ENCODE assay signal across 1 cellular context in the genomic region with DNA sequence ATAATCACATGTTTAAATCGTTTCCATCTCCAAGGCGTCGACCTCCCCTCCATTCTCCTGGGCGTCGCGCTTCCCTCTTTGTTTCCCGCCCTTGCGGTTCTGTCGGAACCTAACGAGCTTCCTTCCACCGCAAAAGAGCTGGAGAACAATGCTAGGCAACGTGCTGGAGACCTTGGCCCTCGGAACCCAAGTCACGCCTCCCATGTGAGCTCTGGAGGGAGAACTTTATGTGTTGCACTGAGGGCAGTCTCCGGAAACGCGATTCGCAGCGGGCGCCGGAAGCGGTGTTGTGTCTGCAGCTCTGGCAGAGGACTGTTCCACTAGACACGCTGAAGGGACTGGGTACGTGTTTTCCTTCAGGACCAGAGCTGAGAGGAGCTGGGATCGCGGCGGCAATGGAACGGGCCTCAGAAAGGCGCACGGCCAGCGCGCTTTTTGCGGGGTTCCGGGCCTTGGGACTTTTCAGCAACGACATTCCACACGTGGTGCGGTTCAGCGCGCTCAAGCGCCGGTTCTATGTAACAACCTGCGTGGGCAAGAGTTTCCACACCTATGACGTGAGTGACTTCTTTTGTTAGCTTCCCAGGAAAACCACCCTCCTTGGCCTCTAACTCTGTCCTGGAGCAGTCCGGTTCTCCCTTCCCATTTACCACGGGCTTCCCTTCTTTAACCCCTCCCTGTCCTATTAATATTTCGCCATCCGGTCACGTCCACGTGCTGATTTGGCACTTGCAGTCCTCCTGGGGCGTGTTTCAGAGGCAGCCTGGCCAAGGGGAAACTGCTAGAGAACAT.
TF ChIP-seq lines count a peak whose summit lies in the region.

Gene WDR36, plus strand, starts transcription at position 287 of the 792 bp plus-strand sequence. Its CDS starts 109 bp downstream, at position 396.

TF ChIP-seq in K562, 482 proteins besides CTCF, POLR2A, EP300 and RAD21 (continued from another document and continues in another):
- TF ChIP-seq, protein P1, sequence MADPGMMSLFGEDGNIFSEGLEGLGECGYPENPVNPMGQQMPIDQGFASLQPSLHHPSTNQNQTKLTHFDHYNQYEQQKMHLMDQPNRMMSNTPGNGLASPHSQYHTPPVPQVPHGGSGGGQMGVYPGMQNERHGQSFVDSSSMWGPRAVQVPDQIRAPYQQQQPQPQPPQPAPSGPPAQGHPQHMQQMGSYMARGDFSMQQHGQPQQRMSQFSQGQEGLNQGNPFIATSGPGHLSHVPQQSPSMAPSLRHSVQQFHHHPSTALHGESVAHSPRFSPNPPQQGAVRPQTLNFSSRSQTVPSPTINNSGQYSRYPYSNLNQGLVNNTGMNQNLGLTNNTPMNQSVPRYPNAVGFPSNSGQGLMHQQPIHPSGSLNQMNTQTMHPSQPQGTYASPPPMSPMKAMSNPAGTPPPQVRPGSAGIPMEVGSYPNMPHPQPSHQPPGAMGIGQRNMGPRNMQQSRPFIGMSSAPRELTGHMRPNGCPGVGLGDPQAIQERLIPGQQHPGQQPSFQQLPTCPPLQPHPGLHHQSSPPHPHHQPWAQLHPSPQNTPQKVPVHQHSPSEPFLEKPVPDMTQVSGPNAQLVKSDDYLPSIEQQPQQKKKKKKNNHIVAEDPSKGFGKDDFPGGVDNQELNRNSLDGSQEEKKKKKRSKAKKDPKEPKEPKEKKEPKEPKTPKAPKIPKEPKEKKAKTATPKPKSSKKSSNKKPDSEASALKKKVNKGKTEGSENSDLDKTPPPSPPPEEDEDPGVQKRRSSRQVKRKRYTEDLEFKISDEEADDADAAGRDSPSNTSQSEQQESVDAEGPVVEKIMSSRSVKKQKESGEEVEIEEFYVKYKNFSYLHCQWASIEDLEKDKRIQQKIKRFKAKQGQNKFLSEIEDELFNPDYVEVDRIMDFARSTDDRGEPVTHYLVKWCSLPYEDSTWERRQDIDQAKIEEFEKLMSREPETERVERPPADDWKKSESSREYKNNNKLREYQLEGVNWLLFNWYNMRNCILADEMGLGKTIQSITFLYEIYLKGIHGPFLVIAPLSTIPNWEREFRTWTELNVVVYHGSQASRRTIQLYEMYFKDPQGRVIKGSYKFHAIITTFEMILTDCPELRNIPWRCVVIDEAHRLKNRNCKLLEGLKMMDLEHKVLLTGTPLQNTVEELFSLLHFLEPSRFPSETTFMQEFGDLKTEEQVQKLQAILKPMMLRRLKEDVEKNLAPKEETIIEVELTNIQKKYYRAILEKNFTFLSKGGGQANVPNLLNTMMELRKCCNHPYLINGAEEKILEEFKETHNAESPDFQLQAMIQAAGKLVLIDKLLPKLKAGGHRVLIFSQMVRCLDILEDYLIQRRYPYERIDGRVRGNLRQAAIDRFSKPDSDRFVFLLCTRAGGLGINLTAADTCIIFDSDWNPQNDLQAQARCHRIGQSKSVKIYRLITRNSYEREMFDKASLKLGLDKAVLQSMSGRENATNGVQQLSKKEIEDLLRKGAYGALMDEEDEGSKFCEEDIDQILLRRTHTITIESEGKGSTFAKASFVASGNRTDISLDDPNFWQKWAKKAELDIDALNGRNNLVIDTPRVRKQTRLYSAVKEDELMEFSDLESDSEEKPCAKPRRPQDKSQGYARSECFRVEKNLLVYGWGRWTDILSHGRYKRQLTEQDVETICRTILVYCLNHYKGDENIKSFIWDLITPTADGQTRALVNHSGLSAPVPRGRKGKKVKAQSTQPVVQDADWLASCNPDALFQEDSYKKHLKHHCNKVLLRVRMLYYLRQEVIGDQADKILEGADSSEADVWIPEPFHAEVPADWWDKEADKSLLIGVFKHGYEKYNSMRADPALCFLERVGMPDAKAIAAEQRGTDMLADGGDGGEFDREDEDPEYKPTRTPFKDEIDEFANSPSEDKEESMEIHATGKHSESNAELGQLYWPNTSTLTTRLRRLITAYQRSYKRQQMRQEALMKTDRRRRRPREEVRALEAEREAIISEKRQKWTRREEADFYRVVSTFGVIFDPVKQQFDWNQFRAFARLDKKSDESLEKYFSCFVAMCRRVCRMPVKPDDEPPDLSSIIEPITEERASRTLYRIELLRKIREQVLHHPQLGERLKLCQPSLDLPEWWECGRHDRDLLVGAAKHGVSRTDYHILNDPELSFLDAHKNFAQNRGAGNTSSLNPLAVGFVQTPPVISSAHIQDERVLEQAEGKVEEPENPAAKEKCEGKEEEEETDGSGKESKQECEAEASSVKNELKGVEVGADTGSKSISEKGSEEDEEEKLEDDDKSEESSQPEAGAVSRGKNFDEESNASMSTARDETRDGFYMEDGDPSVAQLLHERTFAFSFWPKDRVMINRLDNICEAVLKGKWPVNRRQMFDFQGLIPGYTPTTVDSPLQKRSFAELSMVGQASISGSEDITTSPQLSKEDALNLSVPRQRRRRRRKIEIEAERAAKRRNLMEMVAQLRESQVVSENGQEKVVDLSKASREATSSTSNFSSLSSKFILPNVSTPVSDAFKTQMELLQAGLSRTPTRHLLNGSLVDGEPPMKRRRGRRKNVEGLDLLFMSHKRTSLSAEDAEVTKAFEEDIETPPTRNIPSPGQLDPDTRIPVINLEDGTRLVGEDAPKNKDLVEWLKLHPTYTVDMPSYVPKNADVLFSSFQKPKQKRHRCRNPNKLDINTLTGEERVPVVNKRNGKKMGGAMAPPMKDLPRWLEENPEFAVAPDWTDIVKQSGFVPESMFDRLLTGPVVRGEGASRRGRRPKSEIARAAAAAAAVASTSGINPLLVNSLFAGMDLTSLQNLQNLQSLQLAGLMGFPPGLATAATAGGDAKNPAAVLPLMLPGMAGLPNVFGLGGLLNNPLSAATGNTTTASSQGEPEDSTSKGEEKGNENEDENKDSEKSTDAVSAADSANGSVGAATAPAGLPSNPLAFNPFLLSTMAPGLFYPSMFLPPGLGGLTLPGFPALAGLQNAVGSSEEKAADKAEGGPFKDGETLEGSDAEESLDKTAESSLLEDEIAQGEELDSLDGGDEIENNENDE (IDR thresholded peaks at IDR 0.05; ENCODE audit: low read depth, low read length), result peak; percentile 84
- TF ChIP-seq, protein P2, sequence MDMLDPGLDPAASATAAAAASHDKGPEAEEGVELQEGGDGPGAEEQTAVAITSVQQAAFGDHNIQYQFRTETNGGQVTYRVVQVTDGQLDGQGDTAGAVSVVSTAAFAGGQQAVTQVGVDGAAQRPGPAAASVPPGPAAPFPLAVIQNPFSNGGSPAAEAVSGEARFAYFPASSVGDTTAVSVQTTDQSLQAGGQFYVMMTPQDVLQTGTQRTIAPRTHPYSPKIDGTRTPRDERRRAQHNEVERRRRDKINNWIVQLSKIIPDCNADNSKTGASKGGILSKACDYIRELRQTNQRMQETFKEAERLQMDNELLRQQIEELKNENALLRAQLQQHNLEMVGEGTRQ (CRISPR knock-in tag; IDR thresholded peaks at IDR 0.05), result peak; percentile 47
- 0 out of 2 replicates have a peak, but pooled peaks have one; percentile 41 for TF ChIP-seq ZNF449 (CRISPR knock-in tag; IDR thresholded peaks at IDR 0.05)
- TF ChIP-seq NR1H2 (CRISPR knock-in tag; IDR thresholded peaks at IDR 0.05), result 0 out of 2 replicates have a peak, but pooled peaks have one; percentile 55
- peak; percentile 41; the same call in 1 of the 2 replicates for TF ChIP-seq CLOCK (CRISPR knock-in tag; IDR thresholded peaks at IDR 0.05; ENCODE audit: borderline replicate concordance)
- TF ChIP-seq, protein P3, sequence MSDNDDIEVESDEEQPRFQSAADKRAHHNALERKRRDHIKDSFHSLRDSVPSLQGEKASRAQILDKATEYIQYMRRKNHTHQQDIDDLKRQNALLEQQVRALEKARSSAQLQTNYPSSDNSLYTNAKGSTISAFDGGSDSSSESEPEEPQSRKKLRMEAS (CRISPR knock-in tag; IDR thresholded peaks at IDR 0.05), result peak; percentile 97
- peak; percentile 96 for TF ChIP-seq C11orf30 (IDR thresholded peaks at IDR 0.05; ENCODE audit: low read depth)
- TF ChIP-seq ZNF395 (CRISPR knock-in tag; IDR thresholded peaks at IDR 0.05), result peak; percentile 61
- TF ChIP-seq NRF1 (conservative IDR thresholded peaks at IDR 0.05 in 1 of 2, IDR thresholded peaks at IDR 0.05 in 1 of 2), result peak; percentile 17 to 35; a peak in 1 of 4 replicates
- peak in 1 of 2 experiments; percentile 65; a peak in 1 of 4 replicates for TF ChIP-seq ZMIZ1 (IDR thresholded peaks at IDR 0.05; ENCODE audit: low read depth in 2 of 2, low read length in 2 of 2)
- TF ChIP-seq ZNF239 (CRISPR knock-in tag; IDR thresholded peaks at IDR 0.05), result peak; percentile 41; the same call in 1 of the 2 replicates
- peak; percentile 92 for TF ChIP-seq MYC (IDR thresholded peaks at IDR 0.05; ENCODE audit: low read depth, low read length)
- TF ChIP-seq MYC (CRISPR knock-in tag; IDR thresholded peaks at IDR 0.05; ENCODE audit: borderline replicate concordance, low read depth), result peak; percentile 82
- no peak for TF ChIP-seq ERF (CRISPR knock-in tag; IDR thresholded peaks at IDR 0.05)
- TF ChIP-seq, protein P4, sequence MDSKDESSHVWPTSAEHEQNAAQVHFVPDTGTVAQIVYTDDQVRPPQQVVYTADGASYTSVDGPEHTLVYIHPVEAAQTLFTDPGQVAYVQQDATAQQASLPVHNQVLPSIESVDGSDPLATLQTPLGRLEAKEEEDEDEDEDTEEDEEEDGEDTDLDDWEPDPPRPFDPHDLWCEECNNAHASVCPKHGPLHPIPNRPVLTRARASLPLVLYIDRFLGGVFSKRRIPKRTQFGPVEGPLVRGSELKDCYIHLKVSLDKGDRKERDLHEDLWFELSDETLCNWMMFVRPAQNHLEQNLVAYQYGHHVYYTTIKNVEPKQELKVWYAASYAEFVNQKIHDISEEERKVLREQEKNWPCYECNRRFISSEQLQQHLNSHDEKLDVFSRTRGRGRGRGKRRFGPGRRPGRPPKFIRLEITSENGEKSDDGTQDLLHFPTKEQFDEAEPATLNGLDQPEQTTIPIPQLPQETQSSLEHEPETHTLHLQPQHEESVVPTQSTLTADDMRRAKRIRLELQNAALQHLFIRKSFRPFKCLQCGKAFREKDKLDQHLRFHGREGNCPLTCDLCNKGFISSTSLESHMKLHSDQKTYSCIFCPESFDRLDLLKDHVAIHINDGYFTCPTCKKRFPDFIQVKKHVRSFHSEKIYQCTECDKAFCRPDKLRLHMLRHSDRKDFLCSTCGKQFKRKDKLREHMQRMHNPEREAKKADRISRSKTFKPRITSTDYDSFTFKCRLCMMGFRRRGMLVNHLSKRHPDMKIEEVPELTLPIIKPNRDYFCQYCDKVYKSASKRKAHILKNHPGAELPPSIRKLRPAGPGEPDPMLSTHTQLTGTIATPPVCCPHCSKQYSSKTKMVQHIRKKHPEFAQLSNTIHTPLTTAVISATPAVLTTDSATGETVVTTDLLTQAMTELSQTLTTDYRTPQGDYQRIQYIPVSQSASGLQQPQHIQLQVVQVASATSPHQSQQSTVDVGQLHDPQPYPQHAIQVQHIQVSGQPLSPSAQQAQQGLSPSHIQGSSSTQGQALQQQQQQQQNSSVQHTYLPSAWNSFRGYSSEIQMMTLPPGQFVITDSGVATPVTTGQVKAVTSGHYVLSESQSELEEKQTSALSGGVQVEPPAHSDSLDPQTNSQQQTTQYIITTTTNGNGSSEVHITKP (IDR thresholded peaks at IDR 0.05; ENCODE audit: partially characterized antibody), result peak; percentile 96
- peak; percentile 83 for TF ChIP-seq CEBPB (tag; IDR thresholded peaks at IDR 0.05)
